8 cellular contexts compared by ENCODE assay signal in genomic region chr9:94603259-94603776, GRCh38. TPM values are rescaled to one million over a fixed set of nuclear protein-coding genes. Genes with fewer than 3 reads are reported as not detected.
A peak's percentile ranks its signal among the peaks of the same experiment; 100 is the strongest.
DNase-seq lines count a peak whose midpoint lies in the region; ATAC-seq and TF ChIP-seq lines count a peak whose summit lies in the region.

No MANE protein-coding gene starts in this region.

- no peaks in the 10 kb centered on the region; the same call in 1 of the 2 replicates for H3K4me1 ChIP-seq in DND-41 (ENCODE audit: insufficient read depth, low read length)
- no peaks in the 10 kb centered on the region; the same call in 1 of the 2 replicates for H3K4me1 ChIP-seq in Panc1 (ENCODE audit: control insufficient read depth, insufficient read depth, low read length)

- CTCF ChIA-PET in Panc1 (lab: Charles Lee) = interaction anchor here (1.0 kb wide), 1 partner anchor 49 kb away, joined by 6 read pairs; the partner anchor contains the start of gene PCAT7

- no peaks in the 10 kb centered on the region for H4K20me1 ChIP-seq in DND-41 (ENCODE audit: insufficient read depth, low read length)

- H3K27me3 ChIP-seq in DND-41 (ENCODE audit: insufficient read depth, low read length, poor library complexity) (peaks cover 11% of the 10 kb centered on the region), Panc1 (ENCODE audit: control insufficient read depth, insufficient read depth, low read length) (no peaks in the 10 kb centered on the region)

- intact Hi-C loops in Panc1 (cut with micrococcal nuclease; ENCODE audit: unreplicated experiment) = loop anchor here (5.0 kb wide), 1 partner anchor 51 kb away; no protein-coding TSS in a partner anchor
- intact Hi-C loops in activated T-helper 1 cell treated with anti-CD3 and anti-CD28 coated beads, Interleukin-12 subunit alpha, Interleukin-12 subunit beta, Interleukin-2, Interleukin-4 antibody, amounts not matched to agents 30 ng/mL and 10 ng/mL and 1 ng/mL, durations not matched to agents 14 hours and 24 hours and 36 hours (cut with micrococcal nuclease) = loop anchor here (1.0 to 10.0 kb wide), 5 partner anchors 49 to 539 kb away; partner anchors contain the start of gene ZNF169

- no TSS peak for BruUV-seq in Panc1 (replicated peaks; lab: Mats Ljungman, UMichigan)

- no peak overlapping the region for H3K27ac Mint-ChIP-seq in activated T-helper 1 cell treated with anti-CD3 and anti-CD28 coated beads, Interleukin-12 subunit alpha, Interleukin-12 subunit beta, Interleukin-2, Interleukin-4 antibody, amounts not matched to agents 30 ng/mL and 10 ng/mL and 1 ng/mL, durations not matched to agents 14 hours and 24 hours and 36 hours

- H3K79me2 ChIP-seq in DND-41 (ENCODE audit: insufficient read depth, low read length) = no peaks in the 10 kb centered on the region

- no peak overlapping the region for H3K27ac ChIP-seq in DND-41 (ENCODE audit: low read length)
- no peak overlapping the region for H3K27ac ChIP-seq in Panc1 (ENCODE audit: low read length)
- H3K27ac ChIP-seq in substantia nigra (ENCODE audit: low read depth, low read length, poor library complexity, severe bottlenecking) = no peak overlapping the region

- ATAC-seq in DND-41 (ENCODE audit: insufficient read depth, low read depth) = peak; percentile 82
- ATAC-seq in Panc1 = peak; percentile 90

- in situ Hi-C loops in Panc1 (cut with HindIII; ENCODE audit: low pct_unique_long_range_greater_than_20kb, low sequenced_read_pairs) = no loop called here

- H3K4me3 Mint-ChIP-seq in activated T-helper 1 cell treated with anti-CD3 and anti-CD28 coated beads, Interleukin-12 subunit alpha, Interleukin-12 subunit beta, Interleukin-2, Interleukin-4 antibody, amounts not matched to agents 30 ng/mL and 10 ng/mL and 1 ng/mL, durations not matched to agents 14 hours and 24 hours and 36 hours = no peak overlapping the region

- no peak overlapping the region for H2AFZ ChIP-seq in DND-41 (ENCODE audit: low read depth, low read length)

- TF ChIP-seq CTCF in DND-41 (IDR thresholded peaks at IDR 0.05; ENCODE audit: borderline replicate concordance, extremely low read depth, low read length, poor library complexity, severe bottlenecking) = peak; percentile 76
- TF ChIP-seq CTCF in Panc1 (IDR thresholded peaks at IDR 0.05) = peak; percentile 80
- TF ChIP-seq CTCF in foreskin fibroblast (IDR thresholded peaks at IDR 0.05; ENCODE audit: low read depth, low read length) = peak; percentile 46

- H3K4me1 Mint-ChIP-seq in activated T-helper 1 cell treated with anti-CD3 and anti-CD28 coated beads, Interleukin-12 subunit alpha, Interleukin-12 subunit beta, Interleukin-2, Interleukin-4 antibody, amounts not matched to agents 30 ng/mL and 10 ng/mL and 1 ng/mL, durations not matched to agents 14 hours and 24 hours and 36 hours (ENCODE audit: low read depth) = peaks cover 6% of the 10 kb centered on the region

- peaks cover 22% of the 10 kb centered on the region for H3K27me3 Mint-ChIP-seq in activated T-helper 1 cell treated with anti-CD3 and anti-CD28 coated beads, Interleukin-12 subunit alpha, Interleukin-12 subunit beta, Interleukin-2, Interleukin-4 antibody, amounts not matched to agents 30 ng/mL and 10 ng/mL and 1 ng/mL, durations not matched to agents 14 hours and 24 hours and 36 hours (ENCODE audit: insufficient read depth)

- H3K36me3 ChIP-seq in DND-41 (ENCODE audit: insufficient read depth, low read length) (no peaks in the 10 kb centered on the region), Panc1 (ENCODE audit: control insufficient read depth, insufficient read depth, low read length) (no peaks in the 10 kb centered on the region)

- no peak overlapping the region for H3K4me2 ChIP-seq in DND-41 (ENCODE audit: insufficient read depth, low read length)

- H3K9ac ChIP-seq in DND-41 (ENCODE audit: low read depth, low read length) = no peak overlapping the region

- POLR2A ChIA-PET in Panc1 (lab: Charles Lee) = no interaction called here

- no peaks in the 10 kb centered on the region for H3K36me3 Mint-ChIP-seq in activated T-helper 1 cell treated with anti-CD3 and anti-CD28 coated beads, Interleukin-12 subunit alpha, Interleukin-12 subunit beta, Interleukin-2, Interleukin-4 antibody, amounts not matched to agents 30 ng/mL and 10 ng/mL and 1 ng/mL, durations not matched to agents 14 hours and 24 hours and 36 hours (ENCODE audit: low read depth)

- H3K9me3 ChIP-seq in DND-41 (ENCODE audit: insufficient read depth, low read length, severe bottlenecking) = no peaks in the 10 kb centered on the region
- H3K9me3 ChIP-seq in Panc1 (ENCODE audit: control insufficient read depth, insufficient read depth, low read depth, low read length) = no peaks in the 10 kb centered on the region

- H3K4me3 ChIP-seq in DND-41 (ENCODE audit: low read depth in 1 of 2, low read length in 2 of 2) (no peak overlapping the region), Panc1 (ENCODE audit: low read depth in 2 of 2, low read length in 2 of 2) (no peak overlapping the region), foreskin fibroblast (ENCODE audit: low read depth in 1 of 2, low read length in 2 of 2) (no peak overlapping the region)

- DNase-seq in DND-41 (peak; percentile 60), HT1080 (ENCODE audit: low read depth) (peak; percentile 80), Panc1 (ENCODE audit: low read depth, low spot score) (peak; percentile 24), foreskin fibroblast (peak; percentile 23 to 63), nucleus accumbens (lab: John Stamatoyannopoulos, UW) (peak in 49 of 56 donors; percentile 1 to 80 (median 33)), substantia nigra (lab: John Stamatoyannopoulos, UW) (peak in 41 of 49 donors; percentile 2 to 73 (median 38)), NCI-H446 (lab: John Stamatoyannopoulos, UW) (no peak)
- DNase-seq in activated T-helper 1 cell treated with anti-CD3 and anti-CD28 coated beads, Interleukin-12 subunit alpha, Interleukin-12 subunit beta, Interleukin-2, Interleukin-4 antibody, amounts not matched to agents 30 ng/mL and 10 ng/mL and 1 ng/mL, durations not matched to agents 14 hours and 24 hours and 36 hours (ENCODE audit: low spot score) = peak; percentile 53

- no peaks in the 10 kb centered on the region for H3K9me3 Mint-ChIP-seq in activated T-helper 1 cell treated with anti-CD3 and anti-CD28 coated beads, Interleukin-12 subunit alpha, Interleukin-12 subunit beta, Interleukin-2, Interleukin-4 antibody, amounts not matched to agents 30 ng/mL and 10 ng/mL and 1 ng/mL, durations not matched to agents 14 hours and 24 hours and 36 hours

RNA-seq across cellular contexts. Expression of gene FBP2, which starts 9.7 kb away (rescaled TPM):
- total RNA-seq in HT1080 (2014; rRNA removed; shearing (Covaris generic)) = not detected in 2 replicates
- polyA plus RNA-seq in HT1080 (2015; cell fraction: cytosol; rRNA removed) = not detected in 2 replicates
- polyA plus RNA-seq in HT1080 (2015; cell fraction: nucleus; rRNA removed) = 0.30 TPM in 1 of 2 replicates, not detected in the other
- total RNA-seq in Panc1 (2021; ENCODE audit: unreplicated experiment) = not detected
- polyA plus RNA-seq in Panc1 (2012; ENCODE audit: insufficient read length) = not detected
- total RNA-seq in activated T-helper 1 cell treated with anti-CD3 and anti-CD28 coated beads, Interleukin-12 subunit alpha, Interleukin-12 subunit beta, Interleukin-2, Interleukin-4 antibody, amounts not matched to agents 30 ng/mL and 10 ng/mL and 1 ng/mL, durations not matched to agents 14 hours and 24 hours and 36 hours = not detected in 2 replicates

RNA-seq across cellular contexts. Expression of gene FBP1, which starts 36.0 kb away (rescaled TPM):
- not detected in 2 replicates for total RNA-seq in HT1080 (2014; rRNA removed; shearing (Covaris generic))
- 0.12 TPM in 1 of 2 replicates, not detected in the other for polyA plus RNA-seq in HT1080 (2015; cell fraction: cytosol; rRNA removed)
- not detected in 2 replicates for polyA plus RNA-seq in HT1080 (2015; cell fraction: nucleus; rRNA removed)
- total RNA-seq in Panc1 (2021; ENCODE audit: unreplicated experiment) = 0.36 TPM
- not detected for polyA plus RNA-seq in Panc1 (2012; ENCODE audit: insufficient read length)
- total RNA-seq in activated T-helper 1 cell treated with anti-CD3 and anti-CD28 coated beads, Interleukin-12 subunit alpha, Interleukin-12 subunit beta, Interleukin-2, Interleukin-4 antibody, amounts not matched to agents 30 ng/mL and 10 ng/mL and 1 ng/mL, durations not matched to agents 14 hours and 24 hours and 36 hours = 0.39 TPM in 1 of 2 replicates, not detected in the other

RNA-seq across cellular contexts. Expression of gene PCAT7, which starts 48.4 kb away (rescaled TPM):
- total RNA-seq in HT1080 (2014; rRNA removed; shearing (Covaris generic)) = 0.77 and 1.1 TPM in 2 replicates
- polyA plus RNA-seq in HT1080 (2015; cell fraction: cytosol; rRNA removed) = 1.3 and 1.5 TPM in 2 replicates
- polyA plus RNA-seq in HT1080 (2015; cell fraction: nucleus; rRNA removed) = 0.99 and 1.9 TPM in 2 replicates
- total RNA-seq in Panc1 (2021; ENCODE audit: unreplicated experiment) = 0.59 TPM
- 0.82 TPM for polyA plus RNA-seq in Panc1 (2012; ENCODE audit: insufficient read length)
- not detected in 2 replicates for total RNA-seq in activated T-helper 1 cell treated with anti-CD3 and anti-CD28 coated beads, Interleukin-12 subunit alpha, Interleukin-12 subunit beta, Interleukin-2, Interleukin-4 antibody, amounts not matched to agents 30 ng/mL and 10 ng/mL and 1 ng/mL, durations not matched to agents 14 hours and 24 hours and 36 hours

Comparison
In these comparisons a context has a peak if more than half of its experiments do, and no peak if none do; other contexts are left out.
1. DNase-seq: peak in DND-41 (single experiment), HT1080 (single experiment), Panc1 (single experiment), activated T-helper 1 cell treated with anti-CD3 and anti-CD28 coated beads, Interleukin-12 subunit alpha, Interleukin-12 subunit beta, Interleukin-2, Interleukin-4 antibody, amounts not matched to agents 30 ng/mL and 10 ng/mL and 1 ng/mL, durations not matched to agents 14 hours and 24 hours and 36 hours (single experiment), foreskin fibroblast (2 of 2), nucleus accumbens (49 of 56) and substantia nigra (41 of 49); none in NCI-H446 (0 of 2).
2. Peak in every context shown above with its lines, with median percentiles within 50 percentile points of each other: CTCF ChIP-seq.